Comparison of ENCODE assay signal across 22 cellular contexts in genomic region chr10:792083-792791, GRCh38.
DNase-seq lines count a peak whose midpoint lies in the region; ATAC-seq and TF ChIP-seq lines count a peak whose summit lies in the region.
"Had no signal": no experiment of that assay in that cellular context is flagged by ENCODE, and none has a peak within 500 bp of the region (broad histone marks: within the 10 kb centered on the region; RNA-seq: fewer than 3 reads in every experiment).

No MANE protein-coding gene starts in this region.

- POLR2A ChIA-PET in SK-N-SH (lab: Yijun Ruan, JAX) = no interaction called here

- peak; percentile 10 for DNase-seq in SK-N-SH
- DNase-seq in chondrocyte (ENCODE audit: low spot score) = peak; percentile 61
- peak; percentile 67 for DNase-seq in posterior vena cava (ENCODE audit: low spot score)
- no peak for DNase-seq in BE2C
- DNase-seq in dorsolateral prefrontal cortex = no peak
- DNase-seq: DND-41, Kasumi-1, MM.1S, NCI-H1105, NCI-H1694 treated with DMSO at 0.1 percent for 48 hours, NCI-H2107, NCI-H2227 treated with DMSO at 0.1 percent for 48 hours, NCI-H524, SIG-M5 had no signal

- CTCF ChIA-PET in SK-N-SH (lab: Yijun Ruan, JAX) = interaction anchor here (0.6 to 0.8 kb wide), 2 partner anchors 24 to 504 kb away, joined by 3 read pairs; no protein-coding TSS in a partner anchor

- H3K36me3 ChIP-seq in SK-N-SH (replicated peaks in 1 of 2; ENCODE audit: control insufficient read depth in 1 of 2, insufficient read depth in 2 of 2, low read length in 1 of 2) = peaks cover 0 to 3% of the 10 kb centered on the region in 2 experiments
- H3K36me3 ChIP-seq in BE2C = no peaks in the 10 kb centered on the region

- H3K4me1 Mint-ChIP-seq in chondrocyte (ENCODE audit: low read depth) = peaks cover 9% of the 10 kb centered on the region
- H3K4me1 Mint-ChIP-seq: IgD-negative memory B cell had no signal

- H3K4me3 ChIP-seq in SK-N-SH (ENCODE audit: low read depth in 2 of 2, low read length in 1 of 2) = no peak overlapping the region
- no peak overlapping the region for H3K4me3 ChIP-seq in BE2C (ENCODE audit: low read depth, low read length)
- no peak overlapping the region for H3K4me3 ChIP-seq in dorsolateral prefrontal cortex
- H3K4me3 ChIP-seq: BLaER1, GM12878, GM23248 had no signal

- H3K9ac ChIP-seq in SK-N-SH = no peak overlapping the region
- H3K9ac ChIP-seq: BLaER1, GM23248 had no signal

- intact Hi-C loops in posterior vena cava (cut with DNase I) = no loop called here
- intact Hi-C loops in dorsolateral prefrontal cortex (cut with DNase I) = no loop called here

- no peak for TF ChIP-seq RAD21 in SK-N-SH (IDR thresholded peaks at IDR 0.05; ENCODE audit: low read length)

- no peaks in the 10 kb centered on the region for H3K79me2 ChIP-seq in SK-N-SH (ENCODE audit: insufficient read depth)

- peaks cover 7% of the 10 kb centered on the region for H3K9me3 Mint-ChIP-seq in chondrocyte (ENCODE audit: low read depth)

- H3K36me3 Mint-ChIP-seq in chondrocyte (ENCODE audit: low read depth) = peaks cover 9% of the 10 kb centered on the region

- H3F3A ChIP-seq in SK-N-SH (replicated peaks; ENCODE audit: insufficient read depth) = no peaks in the 10 kb centered on the region

- H3K27me3 ChIP-seq in SK-N-SH (ENCODE audit: insufficient read depth) = no peaks in the 10 kb centered on the region
- H3K27me3 ChIP-seq in BE2C = no peaks in the 10 kb centered on the region
- no peaks in the 10 kb centered on the region for H3K27me3 ChIP-seq in dorsolateral prefrontal cortex

- WGBS in SK-N-SH (ENCODE audit: low lambda C conversion rate) = 93% methylated on average over 16 of the region's 16 CpGs

- no peaks in the 10 kb centered on the region for H4K20me1 ChIP-seq in SK-N-SH (ENCODE audit: insufficient read depth)

- TF ChIP-seq CTCF in SK-N-SH (IDR thresholded peaks at IDR 0.05) = no peak
- no peak for TF ChIP-seq CTCF in C4-2B (conservative IDR thresholded peaks at IDR 0.05)
- no peak for TF ChIP-seq CTCF in chondrocyte (IDR thresholded peaks at IDR 0.05)
- no peak for TF ChIP-seq CTCF in BE2C (IDR thresholded peaks at IDR 0.05; ENCODE audit: low read depth, low read length)
- no peak for TF ChIP-seq CTCF in dorsolateral prefrontal cortex (IDR thresholded peaks at IDR 0.05 in 54 of 56, conservative IDR thresholded peaks at IDR 0.05 in 2 of 56; ENCODE audit: low read depth in 1 of 56, partially characterized antibody in 56 of 56)

- H3K27ac ChIP-seq in SK-N-SH (ENCODE audit: low read depth in 2 of 2, low read length in 1 of 2) = no peak overlapping the region
- peak overlapping the region; percentile 1 for H3K27ac ChIP-seq in C4-2B
- no peak overlapping the region for H3K27ac ChIP-seq in dorsolateral prefrontal cortex
- H3K27ac ChIP-seq: 22Rv1, BLaER1, GM23248 had no signal

- no peak for TF ChIP-seq EP300 in SK-N-SH (IDR thresholded peaks at IDR 0.05; ENCODE audit: borderline replicate concordance in 1 of 2, low read depth in 1 of 2, low read length in 1 of 2)

- H3K4me1 ChIP-seq in SK-N-SH (ENCODE audit: control insufficient read depth in 1 of 2, insufficient read depth in 2 of 2, low read depth in 1 of 2, low read length in 1 of 2) (peaks cover 0 to 15% of the 10 kb centered on the region in 2 experiments; a peak in 1 of 4 replicates), BE2C (no peaks in the 10 kb centered on the region; the same call in 1 of the 2 replicates)

- H3K9me3 ChIP-seq in SK-N-SH = no peaks in the 10 kb centered on the region
- H3K9me3 ChIP-seq in BE2C = no peaks in the 10 kb centered on the region

- H2AFZ ChIP-seq in SK-N-SH (ENCODE audit: low read depth) = no peak overlapping the region
- H2AFZ ChIP-seq: GM23248 had no signal

- H3K4me3 Mint-ChIP-seq in chondrocyte (ENCODE audit: unreplicated experiment) = no peak overlapping the region
- H3K4me3 Mint-ChIP-seq: IgD-negative memory B cell had no signal

- no peaks in the 10 kb centered on the region for H3K9me2 ChIP-seq in SK-N-SH

- no peak for ATAC-seq in SK-N-SH treated with all-trans-retinoic acid at 6 μM for 48 hours
- no peak for ATAC-seq in GM21390 (IDR thresholded peaks at IDR 0.05; ENCODE audit: unreplicated experiment)
- ATAC-seq: GM12878 had no signal

- H3K27ac Mint-ChIP-seq in chondrocyte (ENCODE audit: unreplicated experiment) = no peak overlapping the region
- H3K27ac Mint-ChIP-seq: IgD-negative memory B cell had no signal

- no peak overlapping the region for H3K4me2 ChIP-seq in SK-N-SH
- H3K4me2 ChIP-seq: BLaER1 had no signal

- H3K27me3 Mint-ChIP-seq in chondrocyte (ENCODE audit: low read depth) = no peaks in the 10 kb centered on the region

TF ChIP-seq in SK-N-SH, 30 proteins besides CTCF, POLR2A, EP300 and RAD21:
- no peak for TF ChIP-seq NFIC (IDR thresholded peaks at IDR 0.05; ENCODE audit: borderline replicate concordance)
- TF ChIP-seq RFX5 (IDR thresholded peaks at IDR 0.05; ENCODE audit: low read length) = no peak
- TF ChIP-seq FOXJ3 (CRISPR knock-in tag; IDR thresholded peaks at IDR 0.05) = no peak
- TF ChIP-seq FOSL2 (IDR thresholded peaks at IDR 0.05; ENCODE audit: borderline replicate concordance, low read depth) = no peak
- TF ChIP-seq TAF1 (IDR thresholded peaks at IDR 0.05; ENCODE audit: borderline replicate concordance, low read depth, low read length) = no peak
- no peak for TF ChIP-seq EZH2phosphoT487 (IDR thresholded peaks at IDR 0.05; ENCODE audit: borderline replicate concordance, low read depth)
- TF ChIP-seq GABPA (IDR thresholded peaks at IDR 0.05; ENCODE audit: low read depth) = no peak
- no peak for TF ChIP-seq POLR2AphosphoS5 (IDR thresholded peaks at IDR 0.05; ENCODE audit: low read depth, low read length)
- no peak for TF ChIP-seq SMC3 (IDR thresholded peaks at IDR 0.05; ENCODE audit: low read depth, low read length)
- TF ChIP-seq TEAD4 (IDR thresholded peaks at IDR 0.05; ENCODE audit: borderline replicate concordance, insufficient read depth) = no peak
- TF ChIP-seq RCOR1 (IDR thresholded peaks at IDR 0.05; ENCODE audit: low read length) = no peak

TF ChIP-seq in SK-N-SH treated with all-trans-retinoic acid at 6 μM for 48 hours, 23 proteins besides CTCF, POLR2A, EP300 and RAD21:
- TF ChIP-seq RARB (CRISPR knock-in tag; IDR thresholded peaks at IDR 0.05) = no peak
- no peak for TF ChIP-seq PPARA (CRISPR knock-in tag; IDR thresholded peaks at IDR 0.05; ENCODE audit: borderline replicate concordance)
- no peak for TF ChIP-seq ZNF8 (CRISPR knock-in tag; IDR thresholded peaks at IDR 0.05)
- no peak for TF ChIP-seq ISL1 (CRISPR knock-in tag; IDR thresholded peaks at IDR 0.05)
- no peak for TF ChIP-seq ZFP3 (CRISPR knock-in tag; IDR thresholded peaks at IDR 0.05)
- TF ChIP-seq OSR1 (CRISPR knock-in tag; IDR thresholded peaks at IDR 0.05) = no peak
- TF ChIP-seq ESRRG (CRISPR knock-in tag; IDR thresholded peaks at IDR 0.05) = no peak
- TF ChIP-seq SNAI2 (CRISPR knock-in tag; IDR thresholded peaks at IDR 0.05) = no peak
- TF ChIP-seq CREB5 (CRISPR knock-in tag; IDR thresholded peaks at IDR 0.05; ENCODE audit: low read depth) = no peak
- no peak for TF ChIP-seq CSRNP3 (CRISPR knock-in tag; IDR thresholded peaks at IDR 0.05)
- TF ChIP-seq TSHZ2 (CRISPR knock-in tag; IDR thresholded peaks at IDR 0.05) = no peak
- no peak for TF ChIP-seq ARNTL (CRISPR knock-in tag; IDR thresholded peaks at IDR 0.05; ENCODE audit: borderline replicate concordance, low read depth)

Comparison
In these comparisons a context has a peak if more than half of its experiments do, and no peak if none do; other contexts are left out.
1. DNase-seq: peak in SK-N-SH (single experiment), chondrocyte (single experiment) and posterior vena cava (single experiment); none in BE2C (single experiment) and dorsolateral prefrontal cortex (0 of 10).